Comparison of ENCODE assay signal across 34 cellular contexts in the genomic region with DNA sequence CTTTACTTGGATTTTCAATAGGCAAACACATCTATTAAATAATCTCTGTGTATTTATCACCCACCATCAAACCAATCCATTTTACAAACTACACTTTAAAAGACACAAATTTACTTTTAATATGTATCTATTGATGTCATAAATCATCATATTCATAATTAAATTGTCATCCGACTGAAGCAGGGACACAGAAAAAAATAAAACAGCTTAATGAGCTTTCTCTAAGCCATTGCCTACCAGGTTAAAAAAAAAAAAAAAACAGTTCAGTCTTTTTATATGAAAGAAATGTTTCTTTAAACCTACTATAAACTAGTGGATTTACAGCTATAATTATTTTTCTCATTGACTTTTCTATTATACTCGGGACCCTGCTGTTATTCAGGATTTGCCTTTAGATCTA. TPM values are rescaled to one million over a fixed set of nuclear protein-coding genes. Genes with fewer than 3 reads are reported as not detected.
"Had no signal": no experiment of that assay in that cellular context is flagged by ENCODE, and none has a peak within 500 bp of the region (broad histone marks: within the 10 kb centered on the region; RNA-seq: fewer than 3 reads in every experiment).

No MANE protein-coding gene starts in this region.

- FAIRE-seq: bronchial epithelial cell, TTC549 had no signal

- H3K4me1 Mint-ChIP-seq: activated CD4-positive, alpha-beta T cell treated with anti-CD3 and anti-CD28 coated beads for 36 hours; activated CD4-positive, alpha-beta T cell treated with anti-CD3 and anti-CD28 coated beads, Interleukin-2, amount 10 ng/mL, durations not matched to agents 7 days and 5 days; activated naive CD4-positive, alpha-beta T cell treated with anti-CD3 and anti-CD28 coated beads, Interleukin-2, amount 10 ng/mL, durations not matched to agents 7 days and 5 days; activated naive CD4-positive, alpha-beta T cell treated with anti-CD3 and anti-CD28 coated beads, Interleukin-2, amount 50 U/mL, for 24 hours; activated naive CD8-positive, alpha-beta T cell treated with anti-CD3 and anti-CD28 coated beads, Interleukin-2, amount 10 ng/mL, durations not matched to agents 7 days and 5 days; activated naive CD8-positive, alpha-beta T cell treated with anti-CD3 and anti-CD28 coated beads, Interleukin-2, amount 50 U/mL, for 24 hours; central memory CD8-positive, alpha-beta T cell had no signal

- DNase-seq: activated CD4-positive, alpha-beta memory T cell treated with anti-CD3 and anti-CD28 coated beads for 36 hours; activated CD4-positive, alpha-beta T cell treated with anti-CD3 and anti-CD28 coated beads for 1 hour; activated CD4-positive, alpha-beta T cell treated with anti-CD3 and anti-CD28 coated beads for 36 hours; activated CD4-positive, alpha-beta T cell treated with anti-CD3 and anti-CD28 coated beads for 48 hours; activated CD4-positive, alpha-beta T cell treated with anti-CD3 and anti-CD28 coated beads, Interleukin-2, amount 10 ng/mL, durations not matched to agents 7 days and 5 days; activated CD4-positive, CD25-positive, alpha-beta regulatory T cell; activated CD8-positive, alpha-beta memory T cell treated with anti-CD3 and anti-CD28 coated beads, Interleukin-2, amount 50 U/mL, for 4 hours; activated CD8-positive, alpha-beta T cell treated with anti-CD3 and anti-CD28 coated beads for 36 hours; activated effector memory CD4-positive, alpha-beta T cell treated with Interleukin-2 at 50 U/mL for 16 hours; activated gamma-delta T cell; activated naive CD4-positive, alpha-beta T cell treated with anti-CD3 and anti-CD28 coated beads, Interleukin-2, amount 10 ng/mL, durations not matched to agents 7 days and 5 days; activated naive CD4-positive, alpha-beta T cell treated with Interleukin-2 at 50 U/mL for 16 hours; activated naive CD8-positive, alpha-beta T cell treated with anti-CD3 and anti-CD28 coated beads, Interleukin-2, amount 10 ng/mL, durations not matched to agents 7 days and 5 days; activated naive CD8-positive, alpha-beta T cell treated with anti-CD3 and anti-CD28 coated beads, Interleukin-2, amount 50 U/mL, for 24 hours; activated T-cell treated with anti-CD3 and anti-CD28 coated beads for 4 hours; activated T-cell treated with anti-CD3 and anti-CD28 coated beads, Interleukin-2, amount 50 U/mL, for 1 hour; activated T-cell treated with anti-CD3 and anti-CD28 coated beads, Interleukin-2, amount 50 U/mL, for 48 hours; amygdala; anterior cingulate cortex; caudate nucleus; cerebellar nuclear complex; T-helper 2 cell; T-helper 9 cell had no signal

- H3K27me3 Mint-ChIP-seq: activated CD4-positive, alpha-beta memory T cell treated with anti-CD3 and anti-CD28 coated beads for 36 hours; activated CD4-positive, alpha-beta T cell treated with anti-CD3 and anti-CD28 coated beads for 36 hours; activated CD4-positive, alpha-beta T cell treated with anti-CD3 and anti-CD28 coated beads, Interleukin-2, amount 10 ng/mL, durations not matched to agents 7 days and 5 days; activated CD8-positive, alpha-beta T cell treated with anti-CD3 and anti-CD28 coated beads for 36 hours; activated naive CD4-positive, alpha-beta T cell treated with anti-CD3 and anti-CD28 coated beads, Interleukin-2, amount 10 ng/mL, durations not matched to agents 7 days and 5 days; activated naive CD4-positive, alpha-beta T cell treated with anti-CD3 and anti-CD28 coated beads, Interleukin-2, amount 50 U/mL, for 24 hours; activated naive CD8-positive, alpha-beta T cell; activated naive CD8-positive, alpha-beta T cell treated with anti-CD3 and anti-CD28 coated beads, Interleukin-2, amount 10 ng/mL, durations not matched to agents 7 days and 5 days; activated naive CD8-positive, alpha-beta T cell treated with anti-CD3 and anti-CD28 coated beads, Interleukin-2, amount 50 U/mL, for 24 hours; central memory CD8-positive, alpha-beta T cell had no signal

- H3K36me3 Mint-ChIP-seq: activated CD4-positive, alpha-beta memory T cell treated with anti-CD3 and anti-CD28 coated beads for 36 hours; activated naive CD4-positive, alpha-beta T cell treated with anti-CD3 and anti-CD28 coated beads, Interleukin-2, amount 10 ng/mL, durations not matched to agents 7 days and 5 days; activated naive CD4-positive, alpha-beta T cell treated with anti-CD3 and anti-CD28 coated beads, Interleukin-2, amount 50 U/mL, for 24 hours; activated naive CD8-positive, alpha-beta T cell; activated naive CD8-positive, alpha-beta T cell treated with anti-CD3 and anti-CD28 coated beads, Interleukin-2, amount 10 ng/mL, durations not matched to agents 7 days and 5 days; brain had no signal

- H3K4me3 Mint-ChIP-seq: activated CD4-positive, alpha-beta memory T cell treated with anti-CD3 and anti-CD28 coated beads for 36 hours; activated CD4-positive, alpha-beta T cell treated with anti-CD3 and anti-CD28 coated beads for 36 hours; activated CD4-positive, alpha-beta T cell treated with anti-CD3 and anti-CD28 coated beads, Interleukin-2, amount 10 ng/mL, durations not matched to agents 7 days and 5 days; activated CD8-positive, alpha-beta T cell treated with anti-CD3 and anti-CD28 coated beads for 36 hours; activated naive CD4-positive, alpha-beta T cell treated with anti-CD3 and anti-CD28 coated beads, Interleukin-2, amount 10 ng/mL, durations not matched to agents 7 days and 5 days; activated naive CD4-positive, alpha-beta T cell treated with anti-CD3 and anti-CD28 coated beads, Interleukin-2, amount 50 U/mL, for 24 hours; activated naive CD8-positive, alpha-beta T cell; activated naive CD8-positive, alpha-beta T cell treated with anti-CD3 and anti-CD28 coated beads, Interleukin-2, amount 10 ng/mL, durations not matched to agents 7 days and 5 days; activated naive CD8-positive, alpha-beta T cell treated with anti-CD3 and anti-CD28 coated beads, Interleukin-2, amount 50 U/mL, for 24 hours; brain; central memory CD8-positive, alpha-beta T cell; T-helper 1 cell treated with Interleukin-12 subunit alpha and Interleukin-12 subunit beta and Interleukin-4 antibody, amounts not matched to agents 30 μg/mL and 1 μg/mL, for 36 hours; T-helper 2 cell treated with Interferon-gamma antibody and Interleukin-4, amounts not matched to agents 5 μg/mL and 100 μg/mL, for 36 hours had no signal

- H3K27ac Mint-ChIP-seq: activated CD4-positive, alpha-beta memory T cell treated with anti-CD3 and anti-CD28 coated beads for 36 hours; activated CD4-positive, alpha-beta T cell treated with anti-CD3 and anti-CD28 coated beads for 36 hours; activated CD4-positive, alpha-beta T cell treated with anti-CD3 and anti-CD28 coated beads, Interleukin-2, amount 10 ng/mL, durations not matched to agents 7 days and 5 days; activated CD8-positive, alpha-beta T cell treated with anti-CD3 and anti-CD28 coated beads for 36 hours; activated naive CD4-positive, alpha-beta T cell treated with anti-CD3 and anti-CD28 coated beads, Interleukin-2, amount 10 ng/mL, durations not matched to agents 7 days and 5 days; activated naive CD4-positive, alpha-beta T cell treated with anti-CD3 and anti-CD28 coated beads, Interleukin-2, amount 50 U/mL, for 24 hours; activated naive CD8-positive, alpha-beta T cell; activated naive CD8-positive, alpha-beta T cell treated with anti-CD3 and anti-CD28 coated beads, Interleukin-2, amount 10 ng/mL, durations not matched to agents 7 days and 5 days; activated naive CD8-positive, alpha-beta T cell treated with anti-CD3 and anti-CD28 coated beads, Interleukin-2, amount 50 U/mL, for 24 hours; activated T-helper 2 cell treated with anti-CD3 and anti-CD28 coated beads, Interferon-gamma antibody, Interleukin-2, Interleukin-4, amounts not matched to agents 10 μg/mL and 5 μg/mL and 100 μg/mL, durations not matched to agents 14 hours and 24 hours and 36 hours; brain; T-helper 1 cell treated with Interleukin-12 subunit alpha and Interleukin-12 subunit beta and Interleukin-4 antibody, amounts not matched to agents 30 μg/mL and 1 μg/mL, for 36 hours; T-helper 2 cell treated with Interferon-gamma antibody and Interleukin-4, amounts not matched to agents 5 μg/mL and 100 μg/mL, for 36 hours had no signal

- H3K9me3 Mint-ChIP-seq: activated CD4-positive, alpha-beta T cell treated with anti-CD3 and anti-CD28 coated beads, Interleukin-2, amount 10 ng/mL, durations not matched to agents 7 days and 5 days; activated CD8-positive, alpha-beta T cell treated with anti-CD3 and anti-CD28 coated beads for 36 hours; activated naive CD4-positive, alpha-beta T cell treated with anti-CD3 and anti-CD28 coated beads, Interleukin-2, amount 50 U/mL, for 24 hours; activated naive CD8-positive, alpha-beta T cell treated with anti-CD3 and anti-CD28 coated beads, Interleukin-2, amount 10 ng/mL, durations not matched to agents 7 days and 5 days; activated naive CD8-positive, alpha-beta T cell treated with anti-CD3 and anti-CD28 coated beads, Interleukin-2, amount 50 U/mL, for 24 hours; T-helper 1 cell treated with Interleukin-12 subunit alpha and Interleukin-12 subunit beta and Interleukin-4 antibody, amounts not matched to agents 30 μg/mL and 1 μg/mL, for 36 hours had no signal

- ATAC-seq: activated CD4-positive, alpha-beta T cell treated with anti-CD3 and anti-CD28 coated beads for 36 hours; activated CD4-positive, CD25-positive, alpha-beta regulatory T cell treated with anti-CD3 and anti-CD28 coated beads, Interleukin-2, amount 50 U/mL, for 24 hours; activated CD8-positive, alpha-beta T cell treated with anti-CD3 and anti-CD28 coated beads for 36 hours; activated naive CD8-positive, alpha-beta T cell treated with anti-CD3 and anti-CD28 coated beads, Interleukin-2, amount 50 U/mL, for 24 hours had no signal

RNA-seq across cellular contexts. Expression of gene PABPC4L, which starts 57.3 kb away (rescaled TPM):
- total RNA-seq: activated CD4-positive, alpha-beta memory T cell treated with anti-CD3 and anti-CD28 coated beads for 36 hours; activated CD4-positive, alpha-beta T cell treated with anti-CD3 and anti-CD28 coated beads for 36 hours; activated CD4-positive, alpha-beta T cell treated with anti-CD3 and anti-CD28 coated beads, Interleukin-2, amount 10 ng/mL, durations not matched to agents 7 days and 5 days; activated CD8-positive, alpha-beta memory T cell treated with anti-CD3 and anti-CD28 coated beads for 36 hours; activated CD8-positive, alpha-beta T cell treated with anti-CD3 and anti-CD28 coated beads for 36 hours; activated naive CD8-positive, alpha-beta T cell treated with anti-CD3 and anti-CD28 coated beads, Interleukin-2, amount 10 ng/mL, durations not matched to agents 7 days and 5 days; activated T-helper 2 cell treated with anti-CD3 and anti-CD28 coated beads, Interferon-gamma antibody, Interleukin-2, Interleukin-4, amounts not matched to agents 10 μg/mL and 5 μg/mL and 100 μg/mL, durations not matched to agents 14 hours and 24 hours and 36 hours had no signal
